Comparison of ENCODE assay signal across 7 cellular contexts in the genomic region with DNA sequence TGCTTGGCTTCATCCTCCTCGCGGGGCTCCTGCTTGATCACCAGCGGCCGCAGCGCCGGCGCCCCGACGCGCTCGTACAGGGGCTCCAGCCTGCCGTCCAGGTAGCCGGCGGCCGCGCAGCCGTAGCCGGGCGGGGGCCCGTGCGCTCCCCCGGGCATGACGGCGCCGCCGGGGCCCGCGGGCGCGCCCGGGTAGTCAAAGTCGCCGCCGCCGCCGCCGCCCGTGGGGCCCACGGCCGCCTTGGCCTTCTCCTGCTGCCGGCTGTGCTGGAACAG. TPM values are rescaled to one million over a fixed set of nuclear protein-coding genes. Genes with fewer than 3 reads are reported as not detected.
DNase-seq lines count a peak whose midpoint lies in the region; ATAC-seq and TF ChIP-seq lines count a peak whose summit lies in the region.

No MANE protein-coding gene starts in this region.

- H3K27me3 ChIP-seq in mammary epithelial cell (ENCODE audit: insufficient read depth, low read length) (peaks cover 10% of the 10 kb centered on the region), lower lobe of right lung (ENCODE audit: low read depth) (peaks cover 10% of the 10 kb centered on the region), tibial artery (peaks cover 0 to 44% of the 10 kb centered on the region in 2 donors)

- WGBS in mammary epithelial cell (ENCODE audit: low coverage, missing lambda C conversion rate) = 0% methylated on average over 7 of the region's 41 CpGs

- CTCF ChIA-PET in mammary epithelial cell (lab: Charles Lee; ENCODE audit: low non-redundant PET) = interaction anchor here (0.6 kb wide), 1 partner anchor 73 kb away, joined by 3 read pairs; no protein-coding TSS in a partner anchor

- no TSS peak for BruUV-seq in mammary epithelial cell (replicated peaks; lab: Mats Ljungman, UMichigan)

- H3K4me3 ChIP-seq in mammary epithelial cell (replicated peaks in 1 of 3; ENCODE audit: insufficient read depth in 1 of 3, low read depth in 2 of 3, low read length in 3 of 3) = peak overlapping the region in 2 of 3 experiments; percentile 56 to 67
- H3K4me3 ChIP-seq in lower lobe of right lung = peak overlapping the region; percentile 84
- H3K4me3 ChIP-seq in tibial artery = peak overlapping the region; percentile 60 to 68

- ATAC-seq in lower lobe of right lung (no peak), HG03175 (IDR thresholded peaks at IDR 0.05; ENCODE audit: unreplicated experiment) (no peak)

- dilution Hi-C loops in mammary epithelial cell (cut with HindIII; ENCODE audit: low sequenced_read_pairs) = no loop called here

- H3K36me3 ChIP-seq in mammary epithelial cell (ENCODE audit: insufficient read depth, low read length) (no peaks in the 10 kb centered on the region), lower lobe of right lung (no peaks in the 10 kb centered on the region), tibial artery (no peaks in the 10 kb centered on the region)

- peak overlapping the region; percentile 93 for H2AFZ ChIP-seq in mammary epithelial cell (ENCODE audit: low read depth, low read length)

- no peaks in the 10 kb centered on the region for H3K79me2 ChIP-seq in mammary epithelial cell (ENCODE audit: insufficient read depth, low read length)

- DNase-seq in HK-2 (ENCODE audit: unreplicated experiment) = peak; percentile 30
- DNase-seq in mammary epithelial cell = no peak
- DNase-seq in lower lobe of right lung = no peak
- DNase-seq in tibial artery = no peak
- no peak for DNase-seq in foreskin melanocyte
- no peak for DNase-seq in kidney tubule cell (ENCODE audit: low spot score)

- H3K4me2 ChIP-seq in mammary epithelial cell (ENCODE audit: insufficient read depth, low read depth, low read length) = peak overlapping the region; percentile 97

- H4K20me1 ChIP-seq in mammary epithelial cell (ENCODE audit: insufficient read depth, low read length) = no peaks in the 10 kb centered on the region

- H3K4me1 ChIP-seq in mammary epithelial cell (ENCODE audit: insufficient read depth, low read length) (peaks cover 45% of the 10 kb centered on the region), lower lobe of right lung (peaks cover 48% of the 10 kb centered on the region), tibial artery (peaks cover 0 to 53% (median 38%) of the 10 kb centered on the region in 4 donors)

- no peak overlapping the region for H3K9ac ChIP-seq in mammary epithelial cell (ENCODE audit: insufficient read depth, low read length)

- intact Hi-C loops in mammary epithelial cell (cut with micrococcal nuclease) = loop anchor here (1.0 to 2.0 kb wide), 3 partner anchors 60 to 105 kb away; no protein-coding TSS in a partner anchor
- intact Hi-C loops in lower lobe of right lung (cut with DNase I) = no loop called here
- intact Hi-C loops in tibial artery (cut with DNase I; ENCODE audit: low total_unique reads) = loop anchor here (2.0 to 10.0 kb wide), 2 partner anchors 71 to 103 kb away; a partner anchor contains a TSS

- H3K9me3 ChIP-seq in mammary epithelial cell (replicated peaks; ENCODE audit: insufficient read depth, low read length) = no peaks in the 10 kb centered on the region
- H3K9me3 ChIP-seq in lower lobe of right lung = no peaks in the 10 kb centered on the region
- no peaks in the 10 kb centered on the region for H3K9me3 ChIP-seq in tibial artery

- TF ChIP-seq CTCF in mammary epithelial cell (conservative IDR thresholded peaks at IDR 0.05 in 1 of 2, IDR thresholded peaks at IDR 0.05 in 1 of 2; ENCODE audit: extremely low read depth in 1 of 2, insufficient read depth in 1 of 2, low read depth in 1 of 2, low read length in 2 of 2) = no peak
- no peak for TF ChIP-seq CTCF in lower lobe of right lung (IDR thresholded peaks at IDR 0.05)
- TF ChIP-seq CTCF in tibial artery (IDR thresholded peaks at IDR 0.05) = no peak

- in situ Hi-C loops in mammary epithelial cell (cut with MboI; ENCODE audit: low sequenced_read_pairs in 2 of 2) = no loop called here

- H3K27ac ChIP-seq in mammary epithelial cell (ENCODE audit: insufficient read depth, low read depth, low read length) = no peak overlapping the region
- H3K27ac ChIP-seq in lower lobe of right lung = peak overlapping the region; percentile 84
- peak overlapping the region in 1 of 2 donors; percentile 8 for H3K27ac ChIP-seq in tibial artery

RNA-seq across cellular contexts. Expression of a gene that starts 0.5 kb away (rescaled TPM):
- 1 to 10 TPM; 2.8 to 3.3 TPM for total RNA-seq in mammary epithelial cell
- 1.1 TPM for polyA plus RNA-seq in mammary epithelial cell
- polyA minus RNA-seq in mammary epithelial cell = 0.47 TPM
- 75.1 TPM for total RNA-seq in lower lobe of right lung

Comparison
In these comparisons a context has a peak if more than half of its experiments do, and no peak if none do; other contexts are left out.
1. RNA of a gene that starts 0.5 kb away (total RNA-seq): 75.1 TPM in lower lobe of right lung (single experiment); 2.8 to 3.3 TPM in mammary epithelial cell; every median in the first group is over 10 times any median in the second.
2. Peak in every context shown above with its lines, with median percentiles within 50 percentile points of each other: H3K4me3 ChIP-seq.